ENCODE assay signal across 1 cellular context in genomic region chr2:19256239-19256638, GRCh38.
TF ChIP-seq lines count a peak whose summit lies in the region.

No MANE protein-coding gene starts in this region.

TF ChIP-seq in GM23338, 12 proteins besides CTCF, POLR2A, EP300 and RAD21 (continued from another document):
- TF ChIP-seq, protein P1, sequence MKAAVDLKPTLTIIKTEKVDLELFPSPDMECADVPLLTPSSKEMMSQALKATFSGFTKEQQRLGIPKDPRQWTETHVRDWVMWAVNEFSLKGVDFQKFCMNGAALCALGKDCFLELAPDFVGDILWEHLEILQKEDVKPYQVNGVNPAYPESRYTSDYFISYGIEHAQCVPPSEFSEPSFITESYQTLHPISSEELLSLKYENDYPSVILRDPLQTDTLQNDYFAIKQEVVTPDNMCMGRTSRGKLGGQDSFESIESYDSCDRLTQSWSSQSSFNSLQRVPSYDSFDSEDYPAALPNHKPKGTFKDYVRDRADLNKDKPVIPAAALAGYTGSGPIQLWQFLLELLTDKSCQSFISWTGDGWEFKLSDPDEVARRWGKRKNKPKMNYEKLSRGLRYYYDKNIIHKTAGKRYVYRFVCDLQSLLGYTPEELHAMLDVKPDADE (IDR thresholded peaks at IDR 0.05): no peak
- TF ChIP-seq CREB1 (CRISPR knock-in tag; IDR thresholded peaks at IDR 0.05; ENCODE audit: low read depth): no peak
TF ChIP-seq in GM23338: peak in this region for 0.
